In the genomic region with DNA sequence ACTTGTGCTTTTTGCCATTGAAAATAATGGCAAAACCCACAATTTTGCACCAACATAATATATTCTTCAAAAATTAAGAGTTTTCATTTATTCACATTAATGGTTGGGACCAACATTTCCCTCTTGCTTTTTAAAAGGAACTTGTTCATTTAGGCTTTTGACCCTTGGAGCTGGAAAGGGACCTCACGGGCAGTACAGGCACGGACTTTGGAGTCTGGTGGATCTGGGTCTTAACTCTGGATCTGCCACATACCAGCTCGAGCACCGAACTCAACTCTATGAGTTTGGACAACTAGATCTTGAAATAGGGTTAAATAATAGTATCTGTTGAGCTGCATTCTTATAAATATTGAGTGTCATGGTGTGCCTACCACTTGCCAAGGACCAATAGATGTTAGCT, we compare ENCODE assay signal across 32 cellular contexts.
"Had no signal": no experiment of that assay in that cellular context is flagged by ENCODE, and none has a peak within 500 bp of the region (broad histone marks: within the 10 kb centered on the region; RNA-seq: fewer than 3 reads in every experiment).

No MANE protein-coding gene starts in this region.

- H3K4me1 ChIP-seq: foreskin keratinocyte had no signal

- DNase-seq: activated CD4-positive, alpha-beta memory T cell treated with anti-CD3 and anti-CD28 coated beads, Interleukin-2, amount 10 ng/mL, durations not matched to agents 7 days and 5 days; activated CD4-positive, alpha-beta T cell treated with anti-CD3 and anti-CD28 coated beads for 36 hours; activated CD4-positive, alpha-beta T cell treated with anti-CD3 and anti-CD28 coated beads, Interleukin-2, amount 10 ng/mL, durations not matched to agents 7 days and 5 days; activated CD4-positive, alpha-beta T cell treated with anti-CD3 and anti-CD28 coated beads, Interleukin-2, amount 50 U/mL, for 4 hours; activated CD4-positive, CD25-positive, alpha-beta regulatory T cell; activated CD4-positive, CD25-positive, alpha-beta regulatory T cell treated with anti-CD3 and anti-CD28 coated beads, Interleukin-2, amount 50 U/mL, for 72 hours; activated CD8-positive, alpha-beta memory T cell treated with anti-CD3 and anti-CD28 coated beads, Interleukin-2, amount 50 U/mL, for 48 hours; activated effector memory CD4-positive, alpha-beta T cell treated with Interleukin-2 at 50 U/mL for 16 hours; activated gamma-delta T cell treated with Interleukin-2 at 50 U/mL for 16 hours; activated naive CD4-positive, alpha-beta T cell treated with anti-CD3 and anti-CD28 coated beads, Interleukin-2, amount 50 U/mL, for 16 hours; activated naive CD4-positive, alpha-beta T cell treated with Interleukin-2 at 50 U/mL for 16 hours; activated T-cell treated with anti-CD3 and anti-CD28 coated beads for 4 hours; activated T-cell treated with anti-CD3 and anti-CD28 coated beads, Interleukin-2, amount 50 U/mL, for 4 hours; amniotic stem cell; anterior cingulate cortex; brain microvascular endothelial cell; dorsolateral prefrontal cortex; effector memory CD4-positive, alpha-beta T cell; endodermal cell; foreskin keratinocyte; gastrocnemius medialis; glutamatergic neuron; heart left ventricle; T-helper 1 cell; T-helper 17 cell; T1000; WERI-Rb-1 had no signal

- H3K4me3 ChIP-seq: coronary artery, dorsolateral prefrontal cortex, esophagus muscularis mucosa, gastrocnemius medialis, heart left ventricle had no signal

- H3K36me3 ChIP-seq: brain microvascular endothelial cell, gastrocnemius medialis had no signal

- H3K9me3 ChIP-seq: esophagus muscularis mucosa, gastrocnemius medialis, heart left ventricle had no signal

- H3K27me3 ChIP-seq: brain microvascular endothelial cell, dorsolateral prefrontal cortex, esophagus muscularis mucosa, foreskin keratinocyte, gastrocnemius medialis, heart left ventricle had no signal

- FAIRE-seq: astrocyte, bronchial epithelial cell had no signal

- H3K27ac ChIP-seq: brain microvascular endothelial cell, coronary artery, dorsolateral prefrontal cortex, esophagus muscularis mucosa, foreskin keratinocyte, gastrocnemius medialis, heart left ventricle, WERI-Rb-1 had no signal

- ATAC-seq: activated CD4-positive, alpha-beta T cell treated with anti-CD3 and anti-CD28 coated beads for 36 hours; activated T-cell treated with anti-CD3 and anti-CD28 coated beads, Interleukin-2, amount 50 U/mL, for 4 hours; activated T-helper 17 cell treated with anti-CD3 and anti-CD28 coated beads, Interleukin-2, amount 50 U/mL, for 72 hours; foreskin keratinocyte; gastrocnemius medialis; heart left ventricle; T-helper 17 cell had no signal
